Comparison of ENCODE assay signal across 8 cellular contexts in the genomic region with DNA sequence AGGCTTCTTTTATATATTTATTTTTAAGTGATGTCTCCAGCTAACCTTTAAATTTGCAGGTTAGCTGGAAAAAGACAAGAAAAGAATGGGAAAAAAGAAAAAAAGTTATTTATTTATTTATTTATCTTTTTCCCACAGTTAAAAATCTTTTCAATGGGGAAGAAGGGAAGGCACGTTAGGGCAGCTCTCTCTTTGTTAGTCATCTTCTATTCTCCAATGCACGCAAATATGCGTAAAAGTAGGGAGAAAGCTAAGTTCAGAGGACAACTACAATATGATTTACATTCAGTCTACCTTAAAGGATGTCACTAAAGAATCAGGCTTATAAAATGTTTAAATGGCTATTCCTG. TPM values are rescaled to one million over a fixed set of nuclear protein-coding genes. Genes with fewer than 3 reads are reported as not detected.
DNase-seq lines count a peak whose midpoint lies in the region; ATAC-seq and TF ChIP-seq lines count a peak whose summit lies in the region.

No MANE protein-coding gene starts in this region.

- H3K4me1 ChIP-seq in BE2C (no peaks in the 10 kb centered on the region), SJSA1 (replicated peaks) (peaks cover 12% of the 10 kb centered on the region), osteoblast (ENCODE audit: insufficient read depth, low read length) (peaks cover 13% of the 10 kb centered on the region)

- no peaks in the 10 kb centered on the region for H3K79me2 ChIP-seq in osteoblast (ENCODE audit: insufficient read depth, low read length)

- peak overlapping the region; percentile 97 for H3K27ac ChIP-seq in SJSA1
- H3K27ac ChIP-seq in epithelial cell of prostate: peak overlapping the region; percentile 82
- peak overlapping the region; percentile 97 for H3K27ac ChIP-seq in osteoblast (ENCODE audit: low read depth, low read length)

- ATAC-seq in HG02642 (IDR thresholded peaks at IDR 0.05; ENCODE audit: poor library complexity, unreplicated experiment) (no peak), GM21825 (IDR thresholded peaks at IDR 0.05; ENCODE audit: unreplicated experiment) (no peak)

- peak overlapping the region; percentile 90 for H3K4me3 ChIP-seq in BE2C (ENCODE audit: low read depth, low read length)
- peak overlapping the region; percentile 57 for H3K4me3 ChIP-seq in SJSA1
- peak overlapping the region; percentile 76 for H3K4me3 ChIP-seq in osteoblast (ENCODE audit: insufficient read depth, low read length)

- H3K36me3 ChIP-seq in BE2C: no peaks in the 10 kb centered on the region
- H3K36me3 ChIP-seq in SJSA1: no peaks in the 10 kb centered on the region
- no peaks in the 10 kb centered on the region for H3K36me3 ChIP-seq in osteoblast (ENCODE audit: insufficient read depth, low read length)

- H4K20me1 ChIP-seq in osteoblast (ENCODE audit: insufficient read depth, low read length): no peaks in the 10 kb centered on the region

- DNase-seq in BE2C (no peak), SJSA1 (ENCODE audit: low read depth in 1 of 2, low spot score in 2 of 2) (no peak), epithelial cell of prostate (ENCODE audit: low read depth, low spot score) (no peak), osteoblast (ENCODE audit: insufficient read length, low spot score, missing footprints) (no peak), NCI-H748 (lab: John Stamatoyannopoulos, UW; ENCODE audit: unreplicated experiment) (no peak), cortex of kidney (lab: John Stamatoyannopoulos, UW) (no peak)

- H2AFZ ChIP-seq in osteoblast (ENCODE audit: low read length): peak overlapping the region; percentile 69

- H3K27me3 ChIP-seq in BE2C (no peaks in the 10 kb centered on the region; the same call in 1 of the 2 replicates), SJSA1 (replicated peaks) (no peaks in the 10 kb centered on the region), osteoblast (ENCODE audit: insufficient read depth, low read length) (no peaks in the 10 kb centered on the region)

- no peaks in the 10 kb centered on the region for H3K9me3 ChIP-seq in BE2C
- no peaks in the 10 kb centered on the region for H3K9me3 ChIP-seq in SJSA1 (replicated peaks)
- H3K9me3 ChIP-seq in osteoblast (ENCODE audit: low read depth, low read length): no peaks in the 10 kb centered on the region

- H3K4me2 ChIP-seq in osteoblast (ENCODE audit: insufficient read depth, low read length): peak overlapping the region; percentile 93

- TF ChIP-seq CTCF in BE2C (IDR thresholded peaks at IDR 0.05; ENCODE audit: low read depth, low read length) (no peak), osteoblast (IDR thresholded peaks at IDR 0.05; ENCODE audit: extremely low read depth, low read depth, low read length) (no peak)

RNA-seq across cellular contexts. Expression of gene GPR85, which starts 0.3 kb away (rescaled TPM):
- 1.3 TPM for polyA plus RNA-seq in BE2C (2012; ENCODE audit: insufficient read depth, insufficient read length, low read depth)
- 2.3 and 7.1 TPM in 2 replicates for total RNA-seq in SJSA1 (2014; rRNA removed; shearing (Covaris generic))
- total RNA-seq in osteoblast: 7.2 and 10.3 TPM in 2 replicates

RNA-seq across cellular contexts. Expression of gene SMIM30, which starts 31.5 kb away (rescaled TPM):
- 68.2 TPM for polyA plus RNA-seq in BE2C (2012; ENCODE audit: insufficient read depth, insufficient read length, low read depth)
- 92.5 and 110 TPM in 2 replicates for total RNA-seq in SJSA1 (2014; rRNA removed; shearing (Covaris generic))
- 42.3 and 47.1 TPM in 2 replicates for total RNA-seq in osteoblast
